In genomic region chr12:50665609-50666008, GRCh38 we compare ENCODE assay signal across 30 cellular contexts.
"Had no signal": no experiment of that assay in that cellular context is flagged by ENCODE, and none has a peak within 500 bp of the region (broad histone marks: within the 10 kb centered on the region; RNA-seq: fewer than 3 reads in every experiment).

No MANE protein-coding gene starts in this region.

- H3K9me3 ChIP-seq: esophagus squamous epithelium, heart right ventricle, left lung, mucosa of descending colon, right lobe of liver, stomach, thoracic aorta, transverse colon, upper lobe of right lung, uterus had no signal

- H3K4me2 ChIP-seq: neural progenitor cell had no signal

- H3K27ac ChIP-seq: coronary artery, esophagus squamous epithelium, heart right ventricle, left lung, neural progenitor cell, parathyroid adenoma, right lobe of liver, stomach, thoracic aorta, transverse colon, upper lobe of right lung, uterus had no signal

- H2AFZ ChIP-seq: neural progenitor cell, parathyroid adenoma had no signal

- H3K4me3 ChIP-seq: coronary artery, esophagus squamous epithelium, heart right ventricle, left lung, mucosa of descending colon, neural progenitor cell, right lobe of liver, stomach, thoracic aorta, transverse colon, upper lobe of right lung, uterus had no signal

- H3K9ac ChIP-seq: neural progenitor cell, parathyroid adenoma had no signal

- H3K36me3 ChIP-seq: neural progenitor cell, thoracic aorta, uterus had no signal

- ATAC-seq: effector memory CD8-positive, alpha-beta T cell; heart right ventricle; left lung; natural killer cell treated with Interleukin-12 subunit alpha and Interleukin-12 subunit beta and Interleukin-15 and Interleukin-18, amount 100 ng/mL, for 72 hours; right lobe of liver; stimulated activated effector memory CD8-positive, alpha-beta T cell treated with anti-CD3 and anti-CD28 coated beads, Interleukin-12 subunit alpha, Interleukin-12 subunit beta, amount 100 ng/mL, for 72 hours; upper lobe of right lung had no signal

- DNase-seq: dermis blood vessel endothelial cell; effector memory CD8-positive, alpha-beta T cell; erythroblast; esophagus squamous epithelium; glutamatergic neuron; heart right ventricle; hypothalamus; immature natural killer cell; left lung; mesenchymal stem cell; mucosa of descending colon; naive B cell; right lobe of liver; stimulated activated CD4-positive, alpha-beta T cell treated with anti-CD3 and anti-CD28 coated beads, Interleukin-12 subunit alpha, Interleukin-12 subunit beta, amount 100 ng/mL, for 4 hours; stimulated activated CD4-positive, alpha-beta T cell treated with anti-CD3 and anti-CD28 coated beads, Interleukin-1b, Interleukin-23, amount 100 ng/mL, for 48 hours; stimulated activated CD4-positive, alpha-beta T cell treated with anti-CD3 and anti-CD28 coated beads, Interleukin-4, amount 100 ng/mL, for 24 hours; stimulated activated naive CD4-positive, alpha-beta T cell treated with Interleukin-2 at 50 U/mL for 16 hours; stomach; transverse colon; upper lobe of right lung; uterus had no signal

- H3K27me3 ChIP-seq: esophagus squamous epithelium, heart right ventricle, left lung, neural progenitor cell, right lobe of liver, stomach, transverse colon, upper lobe of right lung, uterus had no signal

- H3K4me1 ChIP-seq: heart right ventricle, parathyroid adenoma, right lobe of liver, stomach, upper lobe of right lung, uterus had no signal

- FAIRE-seq: endometrium, keratinocyte, small intestine had no signal
